9 cellular contexts compared by ENCODE assay signal in the genomic region with DNA sequence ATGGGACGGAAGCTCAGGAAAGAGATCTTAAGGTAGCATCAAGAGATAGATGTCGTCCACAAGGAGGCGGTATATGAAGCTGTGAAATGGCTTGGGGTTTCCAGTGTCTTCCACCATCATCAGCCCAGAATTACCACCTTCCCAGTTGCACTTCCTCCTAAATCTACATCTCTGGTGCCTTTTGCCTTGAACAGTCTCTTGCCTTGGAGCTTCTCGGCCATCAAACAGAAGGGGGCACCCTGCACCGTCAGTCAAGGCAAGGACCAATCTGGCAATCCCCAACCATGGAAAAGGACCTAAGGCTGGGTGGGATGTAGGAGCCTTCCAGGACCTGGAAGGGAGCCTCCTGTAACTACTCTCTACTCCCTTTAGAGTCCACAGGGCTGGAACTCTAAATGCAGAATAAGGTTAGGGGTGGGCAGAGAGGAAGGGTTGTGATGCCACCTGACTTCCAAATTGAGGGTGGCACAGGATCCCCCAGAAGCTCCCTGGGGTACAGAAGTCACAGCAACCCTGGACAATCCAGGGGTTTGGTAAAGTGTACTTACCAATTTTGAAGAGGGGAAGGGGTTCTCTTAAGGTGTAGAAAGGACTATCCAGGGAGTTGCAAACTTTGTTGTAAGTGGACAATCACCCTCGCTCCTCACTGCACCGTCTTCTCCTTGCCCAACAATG. TPM values are rescaled to one million over a fixed set of nuclear protein-coding genes. Genes with fewer than 3 reads are reported as not detected.
DNase-seq lines count a peak whose midpoint lies in the region; FAIRE-seq and TF ChIP-seq lines count a peak whose summit lies in the region.
"Had no signal": no experiment of that assay in that cellular context is flagged by ENCODE, and none has a peak within 500 bp of the region (broad histone marks: within the 10 kb centered on the region; RNA-seq: fewer than 3 reads in every experiment).

No MANE protein-coding gene starts in this region.

- H3K27me3 Mint-ChIP-seq in endodermal cell (ENCODE audit: insufficient read depth) = peaks cover 54% of the 10 kb centered on the region

- no peak overlapping the region for H4K12ac ChIP-seq in trophoblast cell (ENCODE audit: low read depth, low read length)

- TF ChIP-seq CTCF in endodermal cell (conservative IDR thresholded peaks at IDR 0.05) (peak; percentile 82), stomach (IDR thresholded peaks at IDR 0.05) (no peak)

- TF ChIP-seq POLR2A in GM12891 (IDR thresholded peaks at IDR 0.05; ENCODE audit: low read depth, low read length) (no peak), stomach (IDR thresholded peaks at IDR 0.05) (no peak)

- H3K27me3 ChIP-seq in endodermal cell (ENCODE audit: control insufficient read depth, insufficient read depth, low read length, poor library complexity, severe bottlenecking) (peaks cover 41% of the 10 kb centered on the region), trophoblast cell (ENCODE audit: insufficient read depth, low read length) (peaks cover 19% of the 10 kb centered on the region), stomach (peaks cover 0 to 51% (median 26%) of the 10 kb centered on the region in 3 donors)

- H2AFZ ChIP-seq in trophoblast cell (ENCODE audit: insufficient read depth, low read length, poor library complexity) = no peak overlapping the region

- no peaks in the 10 kb centered on the region for H3K9me3 Mint-ChIP-seq in endodermal cell
- H3K9me3 Mint-ChIP-seq: natural killer cell treated with Interleukin-12 subunit alpha and Interleukin-12 subunit beta and Interleukin-15 and Interleukin-18, amount 100 ng/mL, for 72 hours had no signal

- no peak overlapping the region for H4K91ac ChIP-seq in trophoblast cell (ENCODE audit: low read depth, low read length)

- H3K27ac Mint-ChIP-seq in endodermal cell = no peak overlapping the region
- H3K27ac Mint-ChIP-seq: natural killer cell treated with Interleukin-12 subunit alpha and Interleukin-12 subunit beta and Interleukin-15 and Interleukin-18, amount 100 ng/mL, for 72 hours had no signal

- H3K9me3 ChIP-seq in endodermal cell (ENCODE audit: control insufficient read depth, low read length) = no peaks in the 10 kb centered on the region
- H3K9me3 ChIP-seq in trophoblast cell (ENCODE audit: insufficient read depth, low read depth, low read length) = no peaks in the 10 kb centered on the region
- no peaks in the 10 kb centered on the region for H3K9me3 ChIP-seq in stomach

- H3K18ac ChIP-seq in trophoblast cell (ENCODE audit: low read length) = no peak overlapping the region

- H2BK5ac ChIP-seq in trophoblast cell (ENCODE audit: low read depth, low read length, poor library complexity) = no peak overlapping the region

- peak overlapping the region; percentile 66 for H3K4me3 Mint-ChIP-seq in endodermal cell
- H3K4me3 Mint-ChIP-seq: natural killer cell treated with Interleukin-12 subunit alpha and Interleukin-12 subunit beta and Interleukin-15 and Interleukin-18, amount 100 ng/mL, for 72 hours had no signal

- intact Hi-C loops in stomach (cut with DNase I; ENCODE audit: low total_unique reads) = no loop called here

- no peak overlapping the region for H4K8ac ChIP-seq in trophoblast cell (ENCODE audit: low read depth, low read length)

- DNase-seq in GM12891 (ENCODE audit: insufficient read length, low spot score) = no peak
- peak; percentile 54 for DNase-seq in NAMALWA (ENCODE audit: low spot score)
- DNase-seq in endodermal cell = peak; percentile 91
- DNase-seq in trophoblast cell = peak in 1 of 2 donors; percentile 23
- no peak for DNase-seq in SW 1271 (lab: John Stamatoyannopoulos, UW)
- no peak for DNase-seq in NCI-H2107 treated with DMSO at 0.1 percent for 48 hours (lab: John Stamatoyannopoulos, UW; ENCODE audit: unreplicated experiment)
- DNase-seq in stomach = no peak
- DNase-seq in NK-92 treated with Interleukin-12 subunit alpha and Interleukin-12 subunit beta, amount 100 ng/mL, for 24 hours (lab: John Stamatoyannopoulos, UW) = no peak

- 54 to 63% methylated on average over 3 to 7 of the region's 7 CpGs for WGBS in endodermal cell (ENCODE audit: insufficient coverage in 1 of 2, insufficient read length in 1 of 2), 2 experiments
- no CpG with 5 or more reads among the region's 7 CpGs for WGBS in trophoblast cell (ENCODE audit: extremely low coverage, insufficient coverage, insufficient read length)
- 41 to 58% (median 48%) methylated on average over 7 of the region's 7 CpGs for WGBS in stomach, 5 donors

- H3K36me3 Mint-ChIP-seq in endodermal cell (ENCODE audit: low read depth) = no peaks in the 10 kb centered on the region
- H3K36me3 Mint-ChIP-seq: natural killer cell treated with Interleukin-12 subunit alpha and Interleukin-12 subunit beta and Interleukin-15 and Interleukin-18, amount 100 ng/mL, for 72 hours had no signal

- H3K9ac ChIP-seq in endodermal cell (ENCODE audit: extremely low read depth, low read length, poor library complexity, severe bottlenecking) = no peak overlapping the region
- H3K9ac ChIP-seq in trophoblast cell (ENCODE audit: low read length) = no peak overlapping the region

- no peak overlapping the region for H3K4ac ChIP-seq in trophoblast cell (ENCODE audit: low read depth, low read length)

- no peak overlapping the region for H3K14ac ChIP-seq in trophoblast cell (ENCODE audit: low read length)

- H3K4me3 ChIP-seq in endodermal cell (ENCODE audit: low read length) (peak overlapping the region; percentile 79), trophoblast cell (ENCODE audit: low read depth, low read length) (no peak overlapping the region), stomach (peak overlapping the region in 1 of 4 donors; percentile 41)

- H3K27ac ChIP-seq in endodermal cell (ENCODE audit: low read depth, low read length) = no peak overlapping the region
- H3K27ac ChIP-seq in trophoblast cell (ENCODE audit: low read depth, low read length) = no peak overlapping the region
- H3K27ac ChIP-seq in stomach = no peak overlapping the region

- H2BK12ac ChIP-seq in trophoblast cell (ENCODE audit: low read length) = no peak overlapping the region

- H3K36me3 ChIP-seq in endodermal cell (ENCODE audit: control insufficient read depth, insufficient read depth, low read length) (no peaks in the 10 kb centered on the region), trophoblast cell (ENCODE audit: control insufficient read depth in 1 of 2, insufficient read depth in 2 of 2, low read length in 2 of 2) (no peaks in the 10 kb centered on the region), stomach (no peaks in the 10 kb centered on the region)

- H3K79me2 ChIP-seq in trophoblast cell (ENCODE audit: control insufficient read depth, insufficient read depth, low read length, poor library complexity) = peaks cover 5% of the 10 kb centered on the region

- peaks cover 27% of the 10 kb centered on the region for H3K79me1 ChIP-seq in trophoblast cell (ENCODE audit: low read length)

- FAIRE-seq in GM12891 (lab: Jason Lieb, UNC) = peak; percentile 9

- H3K23ac ChIP-seq in trophoblast cell (ENCODE audit: low read length) = no peak overlapping the region

- H3K4me1 Mint-ChIP-seq in endodermal cell = peaks cover 7% of the 10 kb centered on the region

- peak overlapping the region; percentile 89 for H3K4me2 ChIP-seq in trophoblast cell (ENCODE audit: low read length)

- H3K4me1 ChIP-seq in endodermal cell (ENCODE audit: control insufficient read depth, insufficient read depth, low read length) = no peaks in the 10 kb centered on the region
- H3K4me1 ChIP-seq in trophoblast cell (ENCODE audit: control insufficient read depth in 1 of 2, insufficient read depth in 2 of 2, low read length in 2 of 2) = peaks cover 5 to 6% of the 10 kb centered on the region in 2 experiments
- peaks cover 0 to 17% (median 4%) of the 10 kb centered on the region in 4 donors for H3K4me1 ChIP-seq in stomach

- no peak for TF ChIP-seq EP300 in stomach (IDR thresholded peaks at IDR 0.05)

- H2BK120ac ChIP-seq in trophoblast cell (ENCODE audit: insufficient read depth, low read length, poor library complexity) = no peak overlapping the region

- H2AK5ac ChIP-seq in trophoblast cell (ENCODE audit: low read length) = no peak overlapping the region

TF ChIP-seq in GM12891, 5 proteins besides CTCF, POLR2A, EP300 and RAD21:
- peak; percentile 69 for TF ChIP-seq SPI1 (IDR thresholded peaks at IDR 0.05; ENCODE audit: low read depth, low read length)
- TF ChIP-seq POLR2AphosphoS5 (IDR thresholded peaks at IDR 0.05; ENCODE audit: low read depth, low read length) = no peak

RNA-seq across cellular contexts. Expression of gene RYR3, which starts 1.0 kb away (rescaled TPM):
- polyA plus RNA-seq in GM12891 (2012; ENCODE audit: low read depth, missing spikeins) = 0.22 TPM
- 1 to 10 TPM in 1 of 2 donors, under 1 TPM in 1; 0.71 to 1.4 TPM for total RNA-seq in endodermal cell
- polyA plus RNA-seq in endodermal cell (2013, experiment 1 of 2) = 1.6 TPM
- polyA plus RNA-seq in endodermal cell (2013, experiment 2 of 2) = 1.6 TPM
- polyA plus RNA-seq in trophoblast cell (2013) = 5.4 and 6.1 TPM in 2 replicates
- total RNA-seq in stomach = 10 to 100 TPM in 3 of 5 donors, 1 to 10 TPM in 2; 1.9 to 36.2 (median 13.6) TPM
- polyA plus RNA-seq in stomach = 1 to 10 TPM in 1 of 3 donors, under 1 TPM in 2; 0.12 to 2.6 (median 0.76) TPM
- total RNA-seq: natural killer cell treated with Interleukin-12 subunit alpha and Interleukin-12 subunit beta and Interleukin-15 and Interleukin-18, amount 100 ng/mL, for 72 hours had no signal

Comparison
In these comparisons a context has a peak if more than half of its experiments do, and no peak if none do; other contexts are left out.
1. DNase-seq: peak in NAMALWA (single experiment) and endodermal cell (single experiment); none in GM12891 (single experiment), SW 1271 (0 of 2), NCI-H2107 treated with DMSO at 0.1 percent for 48 hours (single experiment), stomach (single experiment) and NK-92 treated with Interleukin-12 subunit alpha and Interleukin-12 subunit beta, amount 100 ng/mL, for 24 hours (single experiment).